In the genomic region with DNA sequence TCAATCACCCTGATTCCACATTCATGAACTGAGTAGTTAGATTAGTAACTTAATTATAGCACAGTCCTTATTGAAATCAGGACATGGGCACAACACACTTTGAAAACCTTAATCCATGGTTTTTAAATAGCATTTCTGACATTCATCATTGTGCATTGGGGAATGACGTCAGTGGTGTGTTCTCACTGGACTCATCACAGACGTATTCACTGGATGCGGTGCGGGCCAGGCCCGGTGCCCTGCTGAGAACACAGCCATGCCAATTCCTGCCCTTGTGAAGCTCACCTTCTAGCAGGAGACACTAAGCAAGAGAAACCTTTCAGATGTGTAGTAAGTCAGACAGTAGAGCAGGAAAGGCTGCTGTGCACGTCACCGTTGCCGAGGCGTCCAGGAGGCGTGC, we compare ENCODE assay signal across 14 cellular contexts. TPM values are rescaled to one million over a fixed set of nuclear protein-coding genes. Genes with fewer than 3 reads are reported as not detected.
DNase-seq lines count a peak whose midpoint lies in the region; ATAC-seq and TF ChIP-seq lines count a peak whose summit lies in the region.
"Had no signal": no experiment of that assay in that cellular context is flagged by ENCODE, and none has a peak within 500 bp of the region (broad histone marks: within the 10 kb centered on the region; RNA-seq: fewer than 3 reads in every experiment).

No MANE protein-coding gene starts in this region.

- no peak overlapping the region for H3K4me3 ChIP-seq in esophagus squamous epithelium
- H3K4me3 ChIP-seq in skeletal muscle tissue (ENCODE audit: low read length in 3 of 3) = no peak overlapping the region

- peaks cover 34% of the 10 kb centered on the region for H3K4me1 Mint-ChIP-seq in activated CD8-positive, alpha-beta memory T cell treated with anti-CD3 and anti-CD28 coated beads, Interleukin-2, amount 10 ng/mL, durations not matched to agents 7 days and 5 days
- peaks cover 78% of the 10 kb centered on the region for H3K4me1 Mint-ChIP-seq in activated B cell treated with CpG ODN at 0.5 μM for 24 hours

- intact Hi-C loops in activated B cell treated with CpG ODN at 0.5 μM for 24 hours (cut with micrococcal nuclease) = no loop called here
- intact Hi-C loops in esophagus squamous epithelium (cut with DNase I) = no loop called here

- CTCF ChIA-PET in activated CD8-positive, alpha-beta memory T cell treated with anti-CD3 and anti-CD28 coated beads, Interleukin-2, amount 10 ng/mL, durations not matched to agents 7 days and 5 days (lab: Charles Lee) = interaction anchor here (1.0 to 2.2 kb wide), 2 partner anchors 11 to 13 kb away, joined by 3 to 5 read pairs; a partner anchor contains a TSS
- CTCF ChIA-PET in activated B cell treated with CpG ODN at 0.5 μM for 24 hours (lab: Charles Lee) = no interaction called here

- H3K4me1 ChIP-seq in esophagus squamous epithelium (peaks cover 15 to 62% (median 21%) of the 10 kb centered on the region in 3 donors), skeletal muscle tissue (ENCODE audit: control insufficient read depth in 3 of 3, insufficient read depth in 3 of 3, low read length in 3 of 3) (peaks cover 27 to 32% (median 31%) of the 10 kb centered on the region in 3 donors)

- H3K4me3 Mint-ChIP-seq in activated CD8-positive, alpha-beta memory T cell treated with anti-CD3 and anti-CD28 coated beads, Interleukin-2, amount 10 ng/mL, durations not matched to agents 7 days and 5 days = no peak overlapping the region
- H3K4me3 Mint-ChIP-seq in activated B cell treated with CpG ODN at 0.5 μM for 24 hours = no peak overlapping the region

- no peak for TF ChIP-seq CTCF in activated B cell treated with CpG ODN at 0.5 μM for 24 hours (IDR thresholded peaks at IDR 0.05)
- TF ChIP-seq CTCF in esophagus squamous epithelium (IDR thresholded peaks at IDR 0.05) = no peak

- WGBS in esophagus squamous epithelium, 2 donors = 83 to 88% methylated on average over 5 of the region's 10 CpGs

- H3K27me3 ChIP-seq in esophagus squamous epithelium (no peaks in the 10 kb centered on the region), skeletal muscle tissue (ENCODE audit: control insufficient read depth in 3 of 3, insufficient read depth in 3 of 3, low read length in 3 of 3) (no peaks in the 10 kb centered on the region)

- H3K36me3 ChIP-seq in esophagus squamous epithelium = peaks cover 0 to 8% (median 0%) of the 10 kb centered on the region in 3 donors
- no peaks in the 10 kb centered on the region for H3K36me3 ChIP-seq in skeletal muscle tissue (ENCODE audit: control insufficient read depth in 3 of 3, insufficient read depth in 3 of 3, low read length in 3 of 3)

- POLR2A ChIA-PET in activated B cell treated with CpG ODN at 0.5 μM for 24 hours (lab: Charles Lee) = no interaction called here

- DNase-seq in activated CD8-positive, alpha-beta memory T cell treated with anti-CD3 and anti-CD28 coated beads, Interleukin-2, amount 10 ng/mL, durations not matched to agents 7 days and 5 days = no peak
- DNase-seq in activated CD8-positive, alpha-beta memory T cell treated with anti-CD3 and anti-CD28 coated beads, Interleukin-2, amount 50 U/mL, for 48 hours = no peak
- DNase-seq in activated B cell treated with CpG ODN at 0.5 μM for 24 hours (no peak), esophagus squamous epithelium (lab: John Stamatoyannopoulos, UW) (no peak), NCI-H82 (lab: John Stamatoyannopoulos, UW) (no peak), iPS-NIHi11 (ENCODE audit: low spot score) (no peak)
- DNase-seq: aorta, NCI-H1048, NCI-H69, Right ventricle myocardium superior had no signal

- H3K9me3 ChIP-seq in esophagus squamous epithelium (no peaks in the 10 kb centered on the region), skeletal muscle tissue (ENCODE audit: control insufficient read depth in 3 of 3, low read length in 3 of 3) (no peaks in the 10 kb centered on the region)

- no peak overlapping the region for H3K9ac ChIP-seq in skeletal muscle tissue (ENCODE audit: low read depth in 1 of 3, low read length in 3 of 3)

- TF ChIP-seq POLR2A in esophagus squamous epithelium (IDR thresholded peaks at IDR 0.05) = no peak

- no peaks in the 10 kb centered on the region for H3K27me3 Mint-ChIP-seq in activated CD8-positive, alpha-beta memory T cell treated with anti-CD3 and anti-CD28 coated beads, Interleukin-2, amount 10 ng/mL, durations not matched to agents 7 days and 5 days
- H3K27me3 Mint-ChIP-seq in activated B cell treated with CpG ODN at 0.5 μM for 24 hours = no peaks in the 10 kb centered on the region

- no peaks in the 10 kb centered on the region for H3K9me3 Mint-ChIP-seq in activated CD8-positive, alpha-beta memory T cell treated with anti-CD3 and anti-CD28 coated beads, Interleukin-2, amount 10 ng/mL, durations not matched to agents 7 days and 5 days (ENCODE audit: low read depth)
- H3K9me3 Mint-ChIP-seq in activated B cell treated with CpG ODN at 0.5 μM for 24 hours = no peaks in the 10 kb centered on the region

- H3K36me3 Mint-ChIP-seq in activated CD8-positive, alpha-beta memory T cell treated with anti-CD3 and anti-CD28 coated beads, Interleukin-2, amount 10 ng/mL, durations not matched to agents 7 days and 5 days = peaks cover 2% of the 10 kb centered on the region
- H3K36me3 Mint-ChIP-seq in activated B cell treated with CpG ODN at 0.5 μM for 24 hours (ENCODE audit: low read depth) = peaks cover 29% of the 10 kb centered on the region

- ATAC-seq in activated CD8-positive, alpha-beta memory T cell treated with anti-CD3 and anti-CD28 coated beads, Interleukin-2, amount 10 ng/mL, durations not matched to agents 7 days and 5 days = no peak
- ATAC-seq in activated B cell treated with CpG ODN at 0.5 μM for 24 hours (ENCODE audit: low read depth) (no peak), GM21515 (IDR thresholded peaks at IDR 0.05; ENCODE audit: unreplicated experiment) (no peak)

- H3K27ac Mint-ChIP-seq in activated CD8-positive, alpha-beta memory T cell treated with anti-CD3 and anti-CD28 coated beads, Interleukin-2, amount 10 ng/mL, durations not matched to agents 7 days and 5 days = peak overlapping the region; percentile 75
- H3K27ac Mint-ChIP-seq in activated B cell treated with CpG ODN at 0.5 μM for 24 hours = peak overlapping the region; percentile 79

- peak overlapping the region in 3 of 4 donors; percentile 27 to 66 (median 57) for H3K27ac ChIP-seq in esophagus squamous epithelium
- H3K27ac ChIP-seq in skeletal muscle tissue (ENCODE audit: low read depth, low read length) = peak overlapping the region; percentile 41

RNA-seq across cellular contexts. Expression of a gene that starts 12.8 kb away (rescaled TPM):
- total RNA-seq in activated CD8-positive, alpha-beta memory T cell treated with anti-CD3 and anti-CD28 coated beads, Interleukin-2, amount 10 ng/mL, durations not matched to agents 7 days and 5 days = 10 to 100 TPM; 36.1 to 48.7 TPM
- 62.8 and 72.3 TPM in 2 replicates for total RNA-seq in activated B cell treated with CpG ODN at 0.5 μM for 24 hours
- 10 to 100 TPM; 13.8 to 19.9 (median 14.1) TPM for total RNA-seq in esophagus squamous epithelium
- total RNA-seq in skeletal muscle tissue = 28.2 TPM

RNA-seq across cellular contexts. Expression of a gene that starts 27.7 kb away (rescaled TPM):
- total RNA-seq in activated CD8-positive, alpha-beta memory T cell treated with anti-CD3 and anti-CD28 coated beads, Interleukin-2, amount 10 ng/mL, durations not matched to agents 7 days and 5 days = not detected
- total RNA-seq in activated B cell treated with CpG ODN at 0.5 μM for 24 hours (not detected in 2 replicates), esophagus squamous epithelium (not detected), skeletal muscle tissue (not detected)
- total RNA-seq: aorta, epithelial cell of proximal tubule, myocyte, Right ventricle myocardium superior had no signal
